Comparison of ENCODE assay signal across 12 cellular contexts in genomic region chr6:111593516-111593824, GRCh38. TPM values are rescaled to one million over a fixed set of nuclear protein-coding genes. Genes with fewer than 3 reads are reported as not detected.
DNase-seq lines count a peak whose midpoint lies in the region; ATAC-seq and TF ChIP-seq lines count a peak whose summit lies in the region.
"Had no signal": no experiment of that assay in that cellular context is flagged by ENCODE, and none has a peak within 500 bp of the region (broad histone marks: within the 10 kb centered on the region; RNA-seq: fewer than 3 reads in every experiment).

No MANE protein-coding gene starts in this region.

- ATAC-seq in psoas muscle, result no peak
- no peak for ATAC-seq in HG03342 (IDR thresholded peaks at IDR 0.05; ENCODE audit: unreplicated experiment)
- ATAC-seq: activated CD8-positive, alpha-beta T cell treated with anti-CD3 and anti-CD28 coated beads for 36 hours; activated naive CD8-positive, alpha-beta T cell treated with anti-CD3 and anti-CD28 coated beads, Interleukin-2, amount 50 U/mL, for 24 hours; pancreas had no signal

- peak overlapping the region; percentile 4 for H3K4me2 ChIP-seq in fibroblast of lung (ENCODE audit: extremely low read depth, insufficient read depth, low read length)

- H3K4me3 ChIP-seq in SK-N-MC, result no peak overlapping the region
- H3K4me3 ChIP-seq in fibroblast of lung (replicated peaks in 1 of 4; ENCODE audit: control extremely low read depth in 1 of 4, insufficient read depth in 1 of 4, low read depth in 3 of 4, low read length in 4 of 4), result no peak overlapping the region
- no peak overlapping the region for H3K4me3 ChIP-seq in psoas muscle
- H3K4me3 ChIP-seq: pancreas had no signal

- H3K27me3 ChIP-seq in fibroblast of lung (ENCODE audit: control insufficient read depth, insufficient read depth, low read length) (no peaks in the 10 kb centered on the region), psoas muscle (ENCODE audit: insufficient read depth in 3 of 3, low read length in 2 of 3) (no peaks in the 10 kb centered on the region)
- H3K27me3 ChIP-seq: pancreas had no signal

- H3K9ac ChIP-seq in SK-N-MC (ENCODE audit: insufficient read length) (no peak overlapping the region), fibroblast of lung (ENCODE audit: insufficient read depth, low read length) (no peak overlapping the region)
- H3K9ac ChIP-seq: SK-N-SH had no signal

- H3K9me3 ChIP-seq in SK-N-MC (ENCODE audit: low read depth, low read length), result no peaks in the 10 kb centered on the region
- H3K9me3 ChIP-seq in fibroblast of lung (ENCODE audit: control insufficient read depth, insufficient read depth, low read depth, low read length), result no peaks in the 10 kb centered on the region
- H3K9me3 ChIP-seq in psoas muscle, result no peaks in the 10 kb centered on the region
- H3K9me3 ChIP-seq: pancreas, SK-N-SH had no signal

- TF ChIP-seq CTCF in fibroblast of lung (conservative IDR thresholded peaks at IDR 0.05 in 1 of 2, IDR thresholded peaks at IDR 0.05 in 1 of 2; ENCODE audit: low read depth in 1 of 2, low read length in 2 of 2) (no peak), psoas muscle (IDR thresholded peaks at IDR 0.05) (no peak)

- no peaks in the 10 kb centered on the region for H3K36me3 ChIP-seq in SK-N-MC (ENCODE audit: insufficient read depth, low read length)
- peaks cover 1% of the 10 kb centered on the region for H3K36me3 ChIP-seq in fibroblast of lung (ENCODE audit: control insufficient read depth, insufficient read depth, low read length)
- H3K36me3 ChIP-seq in psoas muscle (ENCODE audit: insufficient read depth in 1 of 2, low read depth in 1 of 2), result no peaks in the 10 kb centered on the region
- H3K36me3 ChIP-seq: pancreas had no signal

- no peaks in the 10 kb centered on the region for H4K20me1 ChIP-seq in fibroblast of lung (ENCODE audit: control insufficient read depth, extremely low read depth, insufficient read depth, low read length)

- H3K4me1 ChIP-seq in fibroblast of lung (ENCODE audit: control insufficient read depth, extremely low read depth, insufficient read depth, low read length) (peaks cover 33% of the 10 kb centered on the region), psoas muscle (peaks cover 61% of the 10 kb centered on the region)

- H2AFZ ChIP-seq in fibroblast of lung (ENCODE audit: low read length), result no peak overlapping the region

- H3K27ac ChIP-seq in SK-N-MC (peak overlapping the region; percentile 79), fibroblast of lung (ENCODE audit: insufficient read depth, low read length) (no peak overlapping the region), psoas muscle (peak overlapping the region; percentile 93)
- H3K27ac ChIP-seq: pancreas had no signal

- intact Hi-C loops in psoas muscle (cut with DNase I), result no loop called here

- WGBS in psoas muscle, 3 donors, result 51 to 63% (median 55%) methylated on average over 5 of the region's 5 CpGs

- H3K79me2 ChIP-seq in fibroblast of lung (ENCODE audit: control insufficient read depth, insufficient read depth, low read length), result peaks cover 6% of the 10 kb centered on the region

- DNase-seq in SK-N-MC (ENCODE audit: low read depth, low spot score) (no peak), fibroblast of lung (ENCODE audit: low read depth in 2 of 2) (no peak), psoas muscle (no peak), nucleus accumbens (lab: John Stamatoyannopoulos, UW) (no peak), DMS114 treated with DMSO at 0.1 percent for 48 hours (lab: John Stamatoyannopoulos, UW; ENCODE audit: unreplicated experiment) (no peak), CD1c-positive myeloid dendritic cell (ENCODE audit: extremely low spot score) (no peak)
- DNase-seq: activated CD8-positive, alpha-beta T cell treated with anti-CD3 and anti-CD28 coated beads for 36 hours; activated naive CD8-positive, alpha-beta T cell treated with anti-CD3 and anti-CD28 coated beads, Interleukin-2, amount 50 U/mL, for 24 hours; NCI-H187; pancreas; SK-N-SH had no signal

RNA-seq across cellular contexts. Expression of gene TRAF3IP2, which starts 12.2 kb away (rescaled TPM):
- 15.2 and 37.0 TPM in 2 replicates for total RNA-seq in fibroblast of lung
- 21.6 and 26.9 TPM in 2 replicates for polyA plus RNA-seq in fibroblast of lung
- 22.1 and 22.2 TPM in 2 replicates for polyA plus RNA-seq in fibroblast of lung (2012)
- polyA minus RNA-seq in fibroblast of lung (ENCODE audit: low replicate concordance), result 76.9 and 77.1 TPM in 2 replicates
- 10 to 100 TPM; 17.1 to 49.3 (median 19.5) TPM for total RNA-seq in psoas muscle
- 10 to 100 TPM in 2 of 3 donors, 1 to 10 TPM in 1; 7.9 to 46.5 (median 11.6) TPM for polyA plus RNA-seq in psoas muscle
